Comparison of ENCODE assay signal across 1 cellular context in the genomic region with DNA sequence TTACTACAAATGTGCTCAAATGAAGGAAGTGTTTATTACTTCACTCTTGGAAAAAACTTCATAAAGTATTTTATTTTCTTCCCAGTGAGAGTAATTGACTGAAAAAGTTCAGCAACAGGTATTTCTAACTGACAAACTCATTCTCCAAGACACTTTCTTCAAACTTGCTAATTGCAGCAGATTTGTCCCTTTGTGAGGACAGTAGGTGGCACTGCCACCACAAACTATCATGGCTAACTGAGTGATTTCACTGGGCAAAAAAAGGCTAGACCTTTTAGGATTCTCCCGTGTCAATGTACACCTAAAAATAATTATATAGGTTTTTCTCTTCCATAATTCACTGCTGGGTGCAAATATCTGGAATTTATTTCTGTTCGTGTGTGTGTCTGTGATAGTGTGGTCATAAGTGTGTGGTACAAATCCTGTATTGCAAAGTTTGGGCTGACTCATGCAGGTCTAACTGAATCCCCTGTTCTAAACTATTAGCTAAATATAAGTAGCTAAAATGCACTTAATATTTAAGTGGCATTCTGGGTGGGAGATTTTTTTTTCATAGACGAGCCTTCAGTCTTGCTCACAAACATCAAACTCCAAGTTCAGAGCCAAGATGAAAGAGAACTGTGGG.
TF ChIP-seq lines count a peak whose summit lies in the region.

No MANE protein-coding gene starts in this region.

TF ChIP-seq in HepG2, 621 proteins besides CTCF, POLR2A, EP300 and RAD21 (continued from another document):
- TF ChIP-seq, protein P1, sequence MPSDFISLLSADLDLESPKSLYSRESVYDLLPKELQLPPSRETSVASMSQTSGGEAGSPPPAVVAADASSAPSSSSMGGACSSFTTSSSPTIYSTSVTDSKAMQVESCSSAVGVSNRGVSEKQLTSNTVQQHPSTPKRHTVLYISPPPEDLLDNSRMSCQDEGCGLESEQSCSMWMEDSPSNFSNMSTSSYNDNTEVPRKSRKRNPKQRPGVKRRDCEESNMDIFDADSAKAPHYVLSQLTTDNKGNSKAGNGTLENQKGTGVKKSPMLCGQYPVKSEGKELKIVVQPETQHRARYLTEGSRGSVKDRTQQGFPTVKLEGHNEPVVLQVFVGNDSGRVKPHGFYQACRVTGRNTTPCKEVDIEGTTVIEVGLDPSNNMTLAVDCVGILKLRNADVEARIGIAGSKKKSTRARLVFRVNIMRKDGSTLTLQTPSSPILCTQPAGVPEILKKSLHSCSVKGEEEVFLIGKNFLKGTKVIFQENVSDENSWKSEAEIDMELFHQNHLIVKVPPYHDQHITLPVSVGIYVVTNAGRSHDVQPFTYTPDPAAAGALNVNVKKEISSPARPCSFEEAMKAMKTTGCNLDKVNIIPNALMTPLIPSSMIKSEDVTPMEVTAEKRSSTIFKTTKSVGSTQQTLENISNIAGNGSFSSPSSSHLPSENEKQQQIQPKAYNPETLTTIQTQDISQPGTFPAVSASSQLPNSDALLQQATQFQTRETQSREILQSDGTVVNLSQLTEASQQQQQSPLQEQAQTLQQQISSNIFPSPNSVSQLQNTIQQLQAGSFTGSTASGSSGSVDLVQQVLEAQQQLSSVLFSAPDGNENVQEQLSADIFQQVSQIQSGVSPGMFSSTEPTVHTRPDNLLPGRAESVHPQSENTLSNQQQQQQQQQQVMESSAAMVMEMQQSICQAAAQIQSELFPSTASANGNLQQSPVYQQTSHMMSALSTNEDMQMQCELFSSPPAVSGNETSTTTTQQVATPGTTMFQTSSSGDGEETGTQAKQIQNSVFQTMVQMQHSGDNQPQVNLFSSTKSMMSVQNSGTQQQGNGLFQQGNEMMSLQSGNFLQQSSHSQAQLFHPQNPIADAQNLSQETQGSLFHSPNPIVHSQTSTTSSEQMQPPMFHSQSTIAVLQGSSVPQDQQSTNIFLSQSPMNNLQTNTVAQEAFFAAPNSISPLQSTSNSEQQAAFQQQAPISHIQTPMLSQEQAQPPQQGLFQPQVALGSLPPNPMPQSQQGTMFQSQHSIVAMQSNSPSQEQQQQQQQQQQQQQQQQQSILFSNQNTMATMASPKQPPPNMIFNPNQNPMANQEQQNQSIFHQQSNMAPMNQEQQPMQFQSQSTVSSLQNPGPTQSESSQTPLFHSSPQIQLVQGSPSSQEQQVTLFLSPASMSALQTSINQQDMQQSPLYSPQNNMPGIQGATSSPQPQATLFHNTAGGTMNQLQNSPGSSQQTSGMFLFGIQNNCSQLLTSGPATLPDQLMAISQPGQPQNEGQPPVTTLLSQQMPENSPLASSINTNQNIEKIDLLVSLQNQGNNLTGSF (CRISPR knock-in tag; IDR thresholded peaks at IDR 0.05), result no peak
- TF ChIP-seq HDAC6 (IDR thresholded peaks at IDR 0.05; ENCODE audit: low read depth, low read length), result no peak
- no peak for TF ChIP-seq ZNF326 (CRISPR knock-in tag; IDR thresholded peaks at IDR 0.05; ENCODE audit: borderline replicate concordance)
- no peak for TF ChIP-seq ZNF343 (CRISPR knock-in tag; IDR thresholded peaks at IDR 0.05)
- TF ChIP-seq MZF1 (CRISPR knock-in tag; IDR thresholded peaks at IDR 0.05; ENCODE audit: borderline replicate concordance), result no peak
- TF ChIP-seq, protein P2, sequence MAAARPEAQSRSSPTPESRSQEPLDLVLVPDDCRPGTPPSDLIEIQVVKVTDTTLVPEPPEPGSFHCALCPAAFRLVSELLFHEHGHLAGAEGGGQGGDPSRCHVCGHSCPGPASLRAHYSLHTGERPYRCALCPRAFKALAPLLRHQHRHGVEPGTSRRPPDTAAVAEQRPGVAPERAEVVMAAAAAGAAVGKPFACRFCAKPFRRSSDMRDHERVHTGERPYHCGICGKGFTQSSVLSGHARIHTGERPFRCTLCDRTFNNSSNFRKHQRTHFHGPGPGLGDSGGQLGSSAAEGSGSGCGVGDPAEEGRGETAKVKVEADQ (CRISPR knock-in tag; IDR thresholded peaks at IDR 0.05; ENCODE audit: borderline replicate concordance), result no peak
- TF ChIP-seq STAG1 (CRISPR knock-in tag; IDR thresholded peaks at IDR 0.05), result peak; percentile 86
- TF ChIP-seq NRL (CRISPR knock-in tag; IDR thresholded peaks at IDR 0.05; ENCODE audit: borderline replicate concordance), result no peak
- TF ChIP-seq, protein P3, sequence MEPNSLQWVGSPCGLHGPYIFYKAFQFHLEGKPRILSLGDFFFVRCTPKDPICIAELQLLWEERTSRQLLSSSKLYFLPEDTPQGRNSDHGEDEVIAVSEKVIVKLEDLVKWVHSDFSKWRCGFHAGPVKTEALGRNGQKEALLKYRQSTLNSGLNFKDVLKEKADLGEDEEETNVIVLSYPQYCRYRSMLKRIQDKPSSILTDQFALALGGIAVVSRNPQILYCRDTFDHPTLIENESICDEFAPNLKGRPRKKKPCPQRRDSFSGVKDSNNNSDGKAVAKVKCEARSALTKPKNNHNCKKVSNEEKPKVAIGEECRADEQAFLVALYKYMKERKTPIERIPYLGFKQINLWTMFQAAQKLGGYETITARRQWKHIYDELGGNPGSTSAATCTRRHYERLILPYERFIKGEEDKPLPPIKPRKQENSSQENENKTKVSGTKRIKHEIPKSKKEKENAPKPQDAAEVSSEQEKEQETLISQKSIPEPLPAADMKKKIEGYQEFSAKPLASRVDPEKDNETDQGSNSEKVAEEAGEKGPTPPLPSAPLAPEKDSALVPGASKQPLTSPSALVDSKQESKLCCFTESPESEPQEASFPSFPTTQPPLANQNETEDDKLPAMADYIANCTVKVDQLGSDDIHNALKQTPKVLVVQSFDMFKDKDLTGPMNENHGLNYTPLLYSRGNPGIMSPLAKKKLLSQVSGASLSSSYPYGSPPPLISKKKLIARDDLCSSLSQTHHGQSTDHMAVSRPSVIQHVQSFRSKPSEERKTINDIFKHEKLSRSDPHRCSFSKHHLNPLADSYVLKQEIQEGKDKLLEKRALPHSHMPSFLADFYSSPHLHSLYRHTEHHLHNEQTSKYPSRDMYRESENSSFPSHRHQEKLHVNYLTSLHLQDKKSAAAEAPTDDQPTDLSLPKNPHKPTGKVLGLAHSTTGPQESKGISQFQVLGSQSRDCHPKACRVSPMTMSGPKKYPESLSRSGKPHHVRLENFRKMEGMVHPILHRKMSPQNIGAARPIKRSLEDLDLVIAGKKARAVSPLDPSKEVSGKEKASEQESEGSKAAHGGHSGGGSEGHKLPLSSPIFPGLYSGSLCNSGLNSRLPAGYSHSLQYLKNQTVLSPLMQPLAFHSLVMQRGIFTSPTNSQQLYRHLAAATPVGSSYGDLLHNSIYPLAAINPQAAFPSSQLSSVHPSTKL (CRISPR knock-in tag; IDR thresholded peaks at IDR 0.05), result 0 out of 2 replicates have a peak, but pooled peaks have one; percentile 12
- TF ChIP-seq MAFK (conservative IDR thresholded peaks at IDR 0.05 in 1 of 2, IDR thresholded peaks at IDR 0.05 in 1 of 2; ENCODE audit: low read length in 2 of 2), result 0 out of 4 replicates have a peak, but pooled peaks of 1 of the 2 experiments have one; percentile 1
- no peak for TF ChIP-seq BRCA1 (CRISPR knock-in tag; IDR thresholded peaks at IDR 0.05)
- no peak for TF ChIP-seq ARID4A (CRISPR knock-in tag; IDR thresholded peaks at IDR 0.05; ENCODE audit: borderline replicate concordance)
- TF ChIP-seq EZH2 (conservative IDR thresholded peaks at IDR 0.05; ENCODE audit: low read depth, low read length), result no peak
- no peak for TF ChIP-seq ZNF7 (CRISPR knock-in tag; IDR thresholded peaks at IDR 0.05)
- TF ChIP-seq ZNF670 (CRISPR knock-in tag; IDR thresholded peaks at IDR 0.05; ENCODE audit: borderline replicate concordance), result no peak
- no peak for TF ChIP-seq ZNF224 (CRISPR knock-in tag; IDR thresholded peaks at IDR 0.05)
- TF ChIP-seq MTA1 (CRISPR knock-in tag; IDR thresholded peaks at IDR 0.05; ENCODE audit: borderline replicate concordance), result no peak
- TF ChIP-seq CSRNP1 (CRISPR knock-in tag; IDR thresholded peaks at IDR 0.05), result no peak
- no peak for TF ChIP-seq DMAP1 (CRISPR knock-in tag; IDR thresholded peaks at IDR 0.05)
- no peak for TF ChIP-seq ZFP36L1 (CRISPR knock-in tag; IDR thresholded peaks at IDR 0.05)
- TF ChIP-seq ZBTB7A (CRISPR knock-in tag; IDR thresholded peaks at IDR 0.05), result no peak
